Comparison of ENCODE assay signal across 10 cellular contexts in genomic region chr5:123207852-123208251, GRCh38.
"Had no signal": no experiment of that assay in that cellular context is flagged by ENCODE, and none has a peak within 500 bp of the region (broad histone marks: within the 10 kb centered on the region; RNA-seq: fewer than 3 reads in every experiment).

No MANE protein-coding gene starts in this region.

- H3K36me3 Mint-ChIP-seq: naive thymus-derived CD4-positive, alpha-beta T cell had no signal

- H3K9me3 ChIP-seq: body of pancreas, right lobe of liver had no signal

- H3K27me3 Mint-ChIP-seq: activated CD4-positive, alpha-beta T cell treated with anti-CD3 and anti-CD28 coated beads, Interleukin-2, amount 10 ng/mL, durations not matched to agents 24 days and 14 days; dendritic cell treated with granulocyte-macrophage colony-stimulating factor and Interleukin-4, amounts not matched to agents 40 ng/mL and 50 ng/mL, for 4 days had no signal

- DNase-seq: activated CD4-positive, alpha-beta T cell treated with anti-CD3 and anti-CD28 coated beads, Interleukin-2, amount 10 ng/mL, durations not matched to agents 24 days and 14 days; activated naive CD4-positive, alpha-beta T cell treated with anti-CD3 and anti-CD28 coated beads for 36 hours; body of pancreas; naive thymus-derived CD4-positive, alpha-beta T cell; posterior cingulate gyrus; right lobe of liver; stimulated activated CD4-positive, alpha-beta T cell treated with anti-CD3 and anti-CD28 coated beads, Interleukin-12 subunit alpha, Interleukin-12 subunit beta, amount 100 ng/mL, for 4 hours had no signal

- H3K27ac ChIP-seq: body of pancreas, right lobe of liver had no signal

- H3K4me3 Mint-ChIP-seq: activated CD4-positive, alpha-beta T cell treated with anti-CD3 and anti-CD28 coated beads, Interleukin-2, amount 10 ng/mL, durations not matched to agents 24 days and 14 days; activated naive CD4-positive, alpha-beta T cell treated with anti-CD3 and anti-CD28 coated beads for 36 hours; dendritic cell treated with granulocyte-macrophage colony-stimulating factor and Interleukin-4, amounts not matched to agents 40 ng/mL and 50 ng/mL, for 4 days; stimulated activated naive CD8-positive, alpha-beta T cell treated with anti-CD3 and anti-CD28 coated beads, Interleukin-15, Interleukin-2, amounts not matched to agents 100 ng/mL and 50 ng/mL, for 24 hours; T-helper 1 cell treated with Interleukin-12 subunit alpha and Interleukin-12 subunit beta and Interleukin-4 antibody, amounts not matched to agents 30 μg/mL and 1 μg/mL, for 36 hours had no signal

- H3K9me3 Mint-ChIP-seq: activated CD4-positive, alpha-beta T cell treated with anti-CD3 and anti-CD28 coated beads, Interleukin-2, amount 10 ng/mL, durations not matched to agents 24 days and 14 days; activated naive CD4-positive, alpha-beta T cell treated with anti-CD3 and anti-CD28 coated beads for 36 hours; stimulated activated naive CD8-positive, alpha-beta T cell treated with anti-CD3 and anti-CD28 coated beads, Interleukin-15, Interleukin-2, amounts not matched to agents 100 ng/mL and 50 ng/mL, for 24 hours; T-helper 1 cell treated with Interleukin-12 subunit alpha and Interleukin-12 subunit beta and Interleukin-4 antibody, amounts not matched to agents 30 μg/mL and 1 μg/mL, for 36 hours had no signal

- H3K4me1 Mint-ChIP-seq: activated CD4-positive, alpha-beta T cell treated with anti-CD3 and anti-CD28 coated beads, Interleukin-2, amount 10 ng/mL, durations not matched to agents 24 days and 14 days; naive thymus-derived CD4-positive, alpha-beta T cell had no signal

- H3K4me3 ChIP-seq: body of pancreas, right lobe of liver had no signal

- H3K27me3 ChIP-seq: body of pancreas, right lobe of liver had no signal

- ATAC-seq: body of pancreas; naive thymus-derived CD4-positive, alpha-beta T cell; right lobe of liver had no signal

- H3K4me1 ChIP-seq: body of pancreas, right lobe of liver had no signal

- H3K36me3 ChIP-seq: right lobe of liver had no signal

- H3K27ac Mint-ChIP-seq: activated CD4-positive, alpha-beta T cell treated with anti-CD3 and anti-CD28 coated beads, Interleukin-2, amount 10 ng/mL, durations not matched to agents 24 days and 14 days; activated naive CD4-positive, alpha-beta T cell treated with anti-CD3 and anti-CD28 coated beads for 36 hours; dendritic cell treated with granulocyte-macrophage colony-stimulating factor and Interleukin-4, amounts not matched to agents 40 ng/mL and 50 ng/mL, for 4 days; naive thymus-derived CD4-positive, alpha-beta T cell; stimulated activated naive CD8-positive, alpha-beta T cell treated with anti-CD3 and anti-CD28 coated beads, Interleukin-15, Interleukin-2, amounts not matched to agents 100 ng/mL and 50 ng/mL, for 24 hours; T-helper 1 cell treated with Interleukin-12 subunit alpha and Interleukin-12 subunit beta and Interleukin-4 antibody, amounts not matched to agents 30 μg/mL and 1 μg/mL, for 36 hours had no signal
